Comparison of ENCODE assay signal across 15 cellular contexts in genomic region chr1:181554465-181554864, GRCh38.
DNase-seq lines count a peak whose midpoint lies in the region; ATAC-seq lines count a peak whose summit lies in the region.
"Had no signal": no experiment of that assay in that cellular context is flagged by ENCODE, and none has a peak within 500 bp of the region (broad histone marks: within the 10 kb centered on the region; RNA-seq: fewer than 3 reads in every experiment).

No MANE protein-coding gene starts in this region.

- no peak for ATAC-seq in GM18498 (IDR thresholded peaks at IDR 0.05; ENCODE audit: unreplicated experiment)
- no peak for ATAC-seq in HG03280 (IDR thresholded peaks at IDR 0.05; ENCODE audit: unreplicated experiment)
- ATAC-seq: A549 had no signal

- H3K27ac ChIP-seq in cingulate gyrus (ENCODE audit: low read depth, low read length) = peak overlapping the region; percentile 90
- H3K27ac ChIP-seq: A549, C4-2B had no signal

- DNase-seq in globus pallidus (ENCODE audit: low spot score) (peak; percentile 67), putamen (ENCODE audit: low spot score) (peak; percentile 64), DMS79 (lab: John Stamatoyannopoulos, UW) (no peak)
- DNase-seq: BE2C; CD4-positive, alpha-beta memory T cell; DMS153; DND-41; GDM1; GOT3; H9 had no signal
